ENCODE assay signal across 1 cellular context in the genomic region with DNA sequence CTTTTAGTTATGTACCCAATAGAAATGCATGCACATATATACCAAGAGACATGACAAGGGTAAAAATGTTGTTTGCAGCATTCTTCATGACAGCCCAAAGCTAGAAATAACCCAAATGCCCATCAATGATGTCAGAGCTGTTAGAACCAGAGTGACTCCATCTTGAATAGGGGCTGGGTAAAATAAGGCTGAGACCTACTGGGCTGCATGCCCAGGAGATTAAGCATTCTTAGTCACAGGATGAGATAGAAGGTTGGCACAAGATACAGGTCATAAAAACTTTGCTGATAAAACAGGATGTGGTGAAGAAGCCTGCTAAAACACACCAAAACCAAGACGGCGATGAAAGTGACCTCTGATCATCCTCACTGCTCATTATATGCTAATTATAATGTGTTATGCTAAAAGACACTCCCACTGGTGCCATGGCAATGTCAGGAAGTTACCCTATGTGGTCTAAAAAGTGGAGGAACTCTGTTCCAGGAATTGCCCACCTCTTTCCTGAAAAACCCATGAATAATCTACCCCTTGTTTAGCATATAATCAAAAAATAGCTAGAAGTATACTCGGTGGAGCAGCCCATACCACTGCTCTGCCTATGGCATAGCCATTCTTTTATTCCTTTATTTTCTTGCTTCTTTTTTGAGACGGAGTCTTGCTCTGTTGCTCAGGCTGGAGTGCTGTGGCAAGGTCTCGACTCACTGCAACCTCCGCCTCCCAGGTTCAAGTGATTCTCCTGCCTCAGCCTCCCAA.
TF ChIP-seq lines count a peak whose summit lies in the region.

No MANE protein-coding gene starts in this region.

TF ChIP-seq in SK-N-SH, 30 proteins besides CTCF, POLR2A, EP300 and RAD21 (continued from another document):
- TF ChIP-seq, protein P1, sequence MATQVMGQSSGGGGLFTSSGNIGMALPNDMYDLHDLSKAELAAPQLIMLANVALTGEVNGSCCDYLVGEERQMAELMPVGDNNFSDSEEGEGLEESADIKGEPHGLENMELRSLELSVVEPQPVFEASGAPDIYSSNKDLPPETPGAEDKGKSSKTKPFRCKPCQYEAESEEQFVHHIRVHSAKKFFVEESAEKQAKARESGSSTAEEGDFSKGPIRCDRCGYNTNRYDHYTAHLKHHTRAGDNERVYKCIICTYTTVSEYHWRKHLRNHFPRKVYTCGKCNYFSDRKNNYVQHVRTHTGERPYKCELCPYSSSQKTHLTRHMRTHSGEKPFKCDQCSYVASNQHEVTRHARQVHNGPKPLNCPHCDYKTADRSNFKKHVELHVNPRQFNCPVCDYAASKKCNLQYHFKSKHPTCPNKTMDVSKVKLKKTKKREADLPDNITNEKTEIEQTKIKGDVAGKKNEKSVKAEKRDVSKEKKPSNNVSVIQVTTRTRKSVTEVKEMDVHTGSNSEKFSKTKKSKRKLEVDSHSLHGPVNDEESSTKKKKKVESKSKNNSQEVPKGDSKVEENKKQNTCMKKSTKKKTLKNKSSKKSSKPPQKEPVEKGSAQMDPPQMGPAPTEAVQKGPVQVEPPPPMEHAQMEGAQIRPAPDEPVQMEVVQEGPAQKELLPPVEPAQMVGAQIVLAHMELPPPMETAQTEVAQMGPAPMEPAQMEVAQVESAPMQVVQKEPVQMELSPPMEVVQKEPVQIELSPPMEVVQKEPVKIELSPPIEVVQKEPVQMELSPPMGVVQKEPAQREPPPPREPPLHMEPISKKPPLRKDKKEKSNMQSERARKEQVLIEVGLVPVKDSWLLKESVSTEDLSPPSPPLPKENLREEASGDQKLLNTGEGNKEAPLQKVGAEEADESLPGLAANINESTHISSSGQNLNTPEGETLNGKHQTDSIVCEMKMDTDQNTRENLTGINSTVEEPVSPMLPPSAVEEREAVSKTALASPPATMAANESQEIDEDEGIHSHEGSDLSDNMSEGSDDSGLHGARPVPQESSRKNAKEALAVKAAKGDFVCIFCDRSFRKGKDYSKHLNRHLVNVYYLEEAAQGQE (IDR thresholded peaks at IDR 0.05; ENCODE audit: low read depth, low read length) = no peak
- TF ChIP-seq, protein P2, sequence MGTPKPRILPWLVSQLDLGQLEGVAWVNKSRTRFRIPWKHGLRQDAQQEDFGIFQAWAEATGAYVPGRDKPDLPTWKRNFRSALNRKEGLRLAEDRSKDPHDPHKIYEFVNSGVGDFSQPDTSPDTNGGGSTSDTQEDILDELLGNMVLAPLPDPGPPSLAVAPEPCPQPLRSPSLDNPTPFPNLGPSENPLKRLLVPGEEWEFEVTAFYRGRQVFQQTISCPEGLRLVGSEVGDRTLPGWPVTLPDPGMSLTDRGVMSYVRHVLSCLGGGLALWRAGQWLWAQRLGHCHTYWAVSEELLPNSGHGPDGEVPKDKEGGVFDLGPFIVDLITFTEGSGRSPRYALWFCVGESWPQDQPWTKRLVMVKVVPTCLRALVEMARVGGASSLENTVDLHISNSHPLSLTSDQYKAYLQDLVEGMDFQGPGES (IDR thresholded peaks at IDR 0.05; ENCODE audit: low read depth, low read length) = no peak
- TF ChIP-seq, protein P3, sequence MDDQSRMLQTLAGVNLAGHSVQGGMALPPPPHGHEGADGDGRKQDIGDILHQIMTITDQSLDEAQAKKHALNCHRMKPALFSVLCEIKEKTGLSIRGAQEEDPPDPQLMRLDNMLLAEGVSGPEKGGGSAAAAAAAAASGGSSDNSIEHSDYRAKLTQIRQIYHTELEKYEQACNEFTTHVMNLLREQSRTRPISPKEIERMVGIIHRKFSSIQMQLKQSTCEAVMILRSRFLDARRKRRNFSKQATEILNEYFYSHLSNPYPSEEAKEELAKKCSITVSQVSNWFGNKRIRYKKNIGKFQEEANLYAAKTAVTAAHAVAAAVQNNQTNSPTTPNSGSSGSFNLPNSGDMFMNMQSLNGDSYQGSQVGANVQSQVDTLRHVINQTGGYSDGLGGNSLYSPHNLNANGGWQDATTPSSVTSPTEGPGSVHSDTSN (IDR thresholded peaks at IDR 0.05) = peak; percentile 21; the same call in 1 of the 2 replicates
- TF ChIP-seq ELF1 (IDR thresholded peaks at IDR 0.05) (no peak), TAF1 (IDR thresholded peaks at IDR 0.05; ENCODE audit: borderline replicate concordance, low read depth, low read length) (no peak), SMC3 (IDR thresholded peaks at IDR 0.05; ENCODE audit: low read depth, low read length) (no peak), NFIC (IDR thresholded peaks at IDR 0.05; ENCODE audit: borderline replicate concordance) (peak; percentile 87), FOXM1 (IDR thresholded peaks at IDR 0.05; ENCODE audit: low read depth) (no peak), RXRA (IDR thresholded peaks at IDR 0.05; ENCODE audit: borderline replicate concordance, low read depth) (0 out of 2 replicates have a peak, but pooled peaks have one; percentile 12), NRF1 (IDR thresholded peaks at IDR 0.05; ENCODE audit: low read depth, low read length) (no peak), RCOR1 (IDR thresholded peaks at IDR 0.05; ENCODE audit: low read length) (no peak), EZH2phosphoT487 (IDR thresholded peaks at IDR 0.05; ENCODE audit: borderline replicate concordance, low read depth) (no peak), CHD2 (IDR thresholded peaks at IDR 0.05; ENCODE audit: low read length, partially characterized antibody) (no peak), RFX5 (IDR thresholded peaks at IDR 0.05; ENCODE audit: low read length) (no peak), SIN3A (IDR thresholded peaks at IDR 0.05; ENCODE audit: borderline replicate concordance, low read depth, low read length) (no peak), TEAD4 (IDR thresholded peaks at IDR 0.05; ENCODE audit: borderline replicate concordance, insufficient read depth) (no peak), FOSL2 (IDR thresholded peaks at IDR 0.05; ENCODE audit: borderline replicate concordance, low read depth) (peak; percentile 45; the same call in 1 of the 2 replicates), GABPA (IDR thresholded peaks at IDR 0.05; ENCODE audit: low read depth) (0 out of 2 replicates have a peak, but pooled peaks have one; percentile 25)
- TF ChIP-seq, protein P4, sequence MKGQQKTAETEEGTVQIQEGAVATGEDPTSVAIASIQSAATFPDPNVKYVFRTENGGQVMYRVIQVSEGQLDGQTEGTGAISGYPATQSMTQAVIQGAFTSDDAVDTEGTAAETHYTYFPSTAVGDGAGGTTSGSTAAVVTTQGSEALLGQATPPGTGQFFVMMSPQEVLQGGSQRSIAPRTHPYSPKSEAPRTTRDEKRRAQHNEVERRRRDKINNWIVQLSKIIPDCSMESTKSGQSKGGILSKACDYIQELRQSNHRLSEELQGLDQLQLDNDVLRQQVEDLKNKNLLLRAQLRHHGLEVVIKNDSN (IDR thresholded peaks at IDR 0.05; ENCODE audit: borderline replicate concordance, low read depth) = no peak
- TF ChIP-seq, protein P5, sequence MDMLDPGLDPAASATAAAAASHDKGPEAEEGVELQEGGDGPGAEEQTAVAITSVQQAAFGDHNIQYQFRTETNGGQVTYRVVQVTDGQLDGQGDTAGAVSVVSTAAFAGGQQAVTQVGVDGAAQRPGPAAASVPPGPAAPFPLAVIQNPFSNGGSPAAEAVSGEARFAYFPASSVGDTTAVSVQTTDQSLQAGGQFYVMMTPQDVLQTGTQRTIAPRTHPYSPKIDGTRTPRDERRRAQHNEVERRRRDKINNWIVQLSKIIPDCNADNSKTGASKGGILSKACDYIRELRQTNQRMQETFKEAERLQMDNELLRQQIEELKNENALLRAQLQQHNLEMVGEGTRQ (IDR thresholded peaks at IDR 0.05; ENCODE audit: borderline replicate concordance, low read depth, low read length) = no peak
